ENCODE assay signal across 14 cellular contexts in genomic region chr1:225961659-225962439, GRCh38. TPM values are rescaled to one million over a fixed set of nuclear protein-coding genes. Genes with fewer than 3 reads are reported as not detected.
DNase-seq lines count a peak whose midpoint lies in the region; ATAC-seq and TF ChIP-seq lines count a peak whose summit lies in the region.
"Had no signal": no experiment of that assay in that cellular context is flagged by ENCODE, and none has a peak within 500 bp of the region (broad histone marks: within the 10 kb centered on the region; RNA-seq: fewer than 3 reads in every experiment).

No MANE protein-coding gene starts in this region.

- H3F3A ChIP-seq in Loucy (ENCODE audit: low read depth): no peaks in the 10 kb centered on the region

- no peaks in the 10 kb centered on the region for H3K36me3 Mint-ChIP-seq in CD8-positive, alpha-beta memory T cell

- intact Hi-C loops in body of pancreas (cut with DNase I): no loop called here

- CTCF ChIA-PET in CD8-positive, alpha-beta memory T cell (lab: Charles Lee): interaction anchor here (0.6 to 2.0 kb wide), 10 partner anchors 10 to 483 kb away, joined by 3 to 6 read pairs (median 4); partner anchors contain the start of gene PYCR2

- POLR2A ChIA-PET in CD8-positive, alpha-beta memory T cell (lab: Charles Lee): no interaction called here

- 54 to 56% methylated on average over 20 of the region's 20 CpGs for WGBS in body of pancreas, 2 donors

- H3K9me3 ChIP-seq in Loucy (ENCODE audit: insufficient read depth, low read depth, low read length) (no peaks in the 10 kb centered on the region), body of pancreas (no peaks in the 10 kb centered on the region), parathyroid adenoma (ENCODE audit: control insufficient read depth, low read length) (no peaks in the 10 kb centered on the region)
- H3K9me3 ChIP-seq in CD8-positive, alpha-beta memory T cell (ENCODE audit: low read length): no peaks in the 10 kb centered on the region

- no peaks in the 10 kb centered on the region for H3K4me1 ChIP-seq in Loucy (ENCODE audit: insufficient read depth, low read length, poor library complexity, severe bottlenecking)
- peaks cover 7% of the 10 kb centered on the region for H3K4me1 ChIP-seq in body of pancreas
- no peaks in the 10 kb centered on the region for H3K4me1 ChIP-seq in parathyroid adenoma
- H3K4me1 ChIP-seq in CD8-positive, alpha-beta memory T cell (ENCODE audit: insufficient read depth, low read length): no peaks in the 10 kb centered on the region

- ATAC-seq in GM18867 (IDR thresholded peaks at IDR 0.05; ENCODE audit: unreplicated experiment) (peak; percentile 19), body of pancreas (peak; percentile 21)

- H3K4me3 ChIP-seq in Loucy (ENCODE audit: low read length, poor library complexity, severe bottlenecking) (no peak overlapping the region), body of pancreas (no peak overlapping the region), parathyroid adenoma (ENCODE audit: low read depth, low read length) (no peak overlapping the region)
- no peak overlapping the region for H3K4me3 ChIP-seq in CD8-positive, alpha-beta memory T cell (ENCODE audit: low read length)

- no peaks in the 10 kb centered on the region for H3K9me2 ChIP-seq in Loucy (replicated peaks; ENCODE audit: low read depth, low read length)

- H3K4me1 Mint-ChIP-seq in CD8-positive, alpha-beta memory T cell: peaks cover 0 to 3% (median 0%) of the 10 kb centered on the region in 3 donors

- H2AFZ ChIP-seq in Loucy (ENCODE audit: low read length): peak overlapping the region; percentile 41; the same call in 1 of the 2 replicates
- H2AFZ ChIP-seq in parathyroid adenoma: peak overlapping the region; percentile 3

- H3K4me2 ChIP-seq in Loucy (ENCODE audit: low read depth, low read length, poor library complexity, severe bottlenecking) (no peak overlapping the region), parathyroid adenoma (ENCODE audit: low read length) (no peak overlapping the region)
- H3K4me2 ChIP-seq: KMS-11 had no signal

- H3K9me3 Mint-ChIP-seq in CD8-positive, alpha-beta memory T cell: no peaks in the 10 kb centered on the region

- H3K27me3 ChIP-seq in Loucy (ENCODE audit: insufficient read depth, low read length, poor library complexity, severe bottlenecking) (no peaks in the 10 kb centered on the region), body of pancreas (no peaks in the 10 kb centered on the region), parathyroid adenoma (ENCODE audit: control insufficient read depth, insufficient read depth, low read length) (no peaks in the 10 kb centered on the region)
- no peaks in the 10 kb centered on the region for H3K27me3 ChIP-seq in CD8-positive, alpha-beta memory T cell (ENCODE audit: insufficient read depth, low read length, poor library complexity, severe bottlenecking)

- peak overlapping the region in 1 of 8 donors; percentile 36 for H3K27ac Mint-ChIP-seq in CD8-positive, alpha-beta memory T cell
- H3K27ac Mint-ChIP-seq: B cell had no signal

- H3K9ac ChIP-seq in Loucy (ENCODE audit: low read depth, low read length, poor library complexity, severe bottlenecking) (no peak overlapping the region), parathyroid adenoma (no peak overlapping the region)
- H3K9ac ChIP-seq: KMS-11 had no signal

- no peak overlapping the region for H3K4me3 Mint-ChIP-seq in CD8-positive, alpha-beta memory T cell
- H3K4me3 Mint-ChIP-seq: B cell had no signal

- no peak for TF ChIP-seq POLR2A in body of pancreas (IDR thresholded peaks at IDR 0.05)

- no peaks in the 10 kb centered on the region for H4K20me1 ChIP-seq in Loucy (ENCODE audit: insufficient read depth, low read length, poor library complexity, severe bottlenecking)

- H3K27me3 Mint-ChIP-seq in CD8-positive, alpha-beta memory T cell: peaks cover 0 to 7% of the 10 kb centered on the region in 2 donors
- H3K27me3 Mint-ChIP-seq: B cell had no signal

- no peak for TF ChIP-seq CTCF in Loucy (conservative IDR thresholded peaks at IDR 0.05; ENCODE audit: low read length)
- TF ChIP-seq CTCF in body of pancreas (IDR thresholded peaks at IDR 0.05): no peak
- TF ChIP-seq CTCF in parathyroid adenoma (IDR thresholded peaks at IDR 0.05): no peak

- no peak overlapping the region for H3K27ac ChIP-seq in body of pancreas
- H3K27ac ChIP-seq in parathyroid adenoma: no peak overlapping the region
- no peak overlapping the region for H3K27ac ChIP-seq in CD8-positive, alpha-beta memory T cell (ENCODE audit: low read depth, low read length)
- H3K27ac ChIP-seq: KMS-11 had no signal

- no peak for DNase-seq in body of pancreas
- no peak for DNase-seq in DMS 273 treated with DMSO at 0.1 percent for 48 hours (lab: John Stamatoyannopoulos, UW)
- DNase-seq in CD8-positive, alpha-beta memory T cell: no peak
- DNase-seq in DMS153 (lab: John Stamatoyannopoulos, UW): no peak
- DNase-seq in activated gamma-delta T cell (lab: John Stamatoyannopoulos, UW): no peak
- DNase-seq: ACHN, NCI-H2029 treated with DMSO at 0.1 percent for 48 hours, NCI-H510A treated with DMSO at 0.1 percent for 48 hours had no signal

- H3K79me2 ChIP-seq in Loucy (ENCODE audit: insufficient read depth, low read length) (no peaks in the 10 kb centered on the region), parathyroid adenoma (no peaks in the 10 kb centered on the region)

- no peaks in the 10 kb centered on the region for H3K36me3 ChIP-seq in Loucy (ENCODE audit: insufficient read depth, low read length)
- H3K36me3 ChIP-seq in body of pancreas (replicated peaks in 1 of 2; ENCODE audit: insufficient read depth in 1 of 2, low read depth in 2 of 2): no peaks in the 10 kb centered on the region
- no peaks in the 10 kb centered on the region for H3K36me3 ChIP-seq in parathyroid adenoma (ENCODE audit: control insufficient read depth, insufficient read depth, low read length)
- H3K36me3 ChIP-seq in CD8-positive, alpha-beta memory T cell (ENCODE audit: insufficient read depth, low read length): no peaks in the 10 kb centered on the region

RNA-seq across cellular contexts. Expression of gene LEFTY2, which starts 20.8 kb away (rescaled TPM):
- total RNA-seq in body of pancreas: 1 to 10 TPM in 1 of 2 donors, under 1 TPM in 1; 0.99 to 8.0 TPM
- total RNA-seq in CD8-positive, alpha-beta memory T cell: not detected
- not detected for polyA plus RNA-seq in CD8-positive, alpha-beta memory T cell
- total RNA-seq: B cell, H4 had no signal

RNA-seq across cellular contexts. Expression of gene SDE2, which starts 37.3 kb away (rescaled TPM):
- 10 to 100 TPM; 11.9 to 13.7 TPM for total RNA-seq in body of pancreas
- total RNA-seq in CD8-positive, alpha-beta memory T cell: 10 to 100 TPM; 23.4 to 23.6 TPM
- polyA plus RNA-seq in CD8-positive, alpha-beta memory T cell: 8.4 TPM

RNA-seq across cellular contexts. Expression of gene PYCR2, which starts 37.8 kb away (rescaled TPM):
- total RNA-seq in body of pancreas: 10 to 100 TPM; 34.2 to 52.4 TPM
- 100 to 1,000 TPM; 130 to 131 TPM for total RNA-seq in CD8-positive, alpha-beta memory T cell
- polyA plus RNA-seq in CD8-positive, alpha-beta memory T cell: 92.5 TPM
